In genomic region chr5:181051841-181052525, GRCh38 we compare ENCODE assay signal across 1 cellular context.
TF ChIP-seq lines count a peak whose summit lies in the region.

No MANE protein-coding gene starts in this region.

TF ChIP-seq in H1, 55 proteins besides CTCF, POLR2A, EP300 and RAD21:
- TF ChIP-seq TAF1 (IDR thresholded peaks at IDR 0.05; ENCODE audit: low read depth, low read length) (no peak), SUZ12 (IDR thresholded peaks at IDR 0.05; ENCODE audit: low read length) (0 out of 2 replicates have a peak, but pooled peaks have one; percentile 29), E2F6 (IDR thresholded peaks at IDR 0.05) (peak; percentile 50)
TF ChIP-seq in H1: peak in this region for 2.
